34 cellular contexts compared by ENCODE assay signal in genomic region chr9:112375361-112375760, GRCh38.
"Had no signal": no experiment of that assay in that cellular context is flagged by ENCODE, and none has a peak within 500 bp of the region (broad histone marks: within the 10 kb centered on the region; RNA-seq: fewer than 3 reads in every experiment).

No MANE protein-coding gene starts in this region.

- H3K27me3 ChIP-seq: MG63 had no signal

- H3K9me3 ChIP-seq: MG63 had no signal

- H3K4me3 ChIP-seq: MG63 had no signal

- DNase-seq: Karpas-422, Kasumi-1, MG63, MM.1S, MV-4-11, NCI-H1048, NCI-H1092, NCI-H1092 treated with DMSO at 0.1 percent for 48 hours, NCI-H1105, NCI-H1105 treated with DMSO at 0.1 percent for 48 hours, NCI-H1417, NCI-H1417 treated with DMSO at 0.1 percent for 48 hours, NCI-H1436, NCI-H1436 treated with DMSO at 0.1 percent for 48 hours, NCI-H146, NCI-H1694, NCI-H1694 treated with DMSO at 0.1 percent for 48 hours, NCI-H187, NCI-H187 treated with DMSO at 0.1 percent for 48 hours, NCI-H1930, NCI-H2029, NCI-H2029 treated with DMSO at 0.1 percent for 48 hours, NCI-H2081, NCI-H2081 treated with DMSO at 0.1 percent for 48 hours, NCI-H2107, NCI-H2171, NCI-H2171 treated with DMSO at 0.1 percent for 48 hours, NCI-H2227 treated with DMSO at 0.1 percent for 48 hours, NCI-H226, NCI-H345, NCI-H446, NCI-H446 treated with DMSO at 0.1 percent for 48 hours, NCI-H510A, NCI-H510A treated with DMSO at 0.1 percent for 48 hours had no signal

- H3K36me3 ChIP-seq: MG63 had no signal
